ENCODE assay signal across 8 cellular contexts in genomic region chr17:55264273-55264639, GRCh38. TPM values are rescaled to one million over a fixed set of nuclear protein-coding genes. Genes with fewer than 3 reads are reported as not detected.
DNase-seq lines count a peak whose midpoint lies in the region; ATAC-seq and TF ChIP-seq lines count a peak whose summit lies in the region.

No MANE protein-coding gene starts in this region.

- no peaks in the 10 kb centered on the region for H3K36me3 Mint-ChIP-seq in activated naive CD8-positive, alpha-beta T cell treated with anti-CD3 and anti-CD28 coated beads, Interleukin-2, amount 10 ng/mL, durations not matched to agents 7 days and 5 days

- peaks cover 13% of the 10 kb centered on the region for H3K4me1 Mint-ChIP-seq in activated naive CD8-positive, alpha-beta T cell treated with anti-CD3 and anti-CD28 coated beads, Interleukin-2, amount 10 ng/mL, durations not matched to agents 7 days and 5 days

- peak; percentile 46 for DNase-seq in Right ventricle myocardium superior
- DNase-seq in cardiac septum (ENCODE audit: low spot score): no peak
- DNase-seq in activated naive CD8-positive, alpha-beta T cell treated with anti-CD3 and anti-CD28 coated beads, Interleukin-2, amount 10 ng/mL, durations not matched to agents 7 days and 5 days: no peak
- peak; percentile 36 for DNase-seq in medulla oblongata (ENCODE audit: extremely low spot score)
- DNase-seq in uterus: no peak

- no peak for ATAC-seq in Right ventricle myocardium superior (ENCODE audit: poor library complexity)
- peak; percentile 5 for ATAC-seq in activated naive CD8-positive, alpha-beta T cell treated with anti-CD3 and anti-CD28 coated beads, Interleukin-2, amount 10 ng/mL, durations not matched to agents 7 days and 5 days (ENCODE audit: low read depth)
- ATAC-seq in HG02840 (IDR thresholded peaks at IDR 0.05; ENCODE audit: low FRiP score, unreplicated experiment): no peak
- no peak for ATAC-seq in HG02588 (IDR thresholded peaks at IDR 0.05; ENCODE audit: unreplicated experiment)
- no peak for ATAC-seq in GM19397 (IDR thresholded peaks at IDR 0.05; ENCODE audit: unreplicated experiment)

- TF ChIP-seq POLR2A in uterus (IDR thresholded peaks at IDR 0.05): no peak

- intact Hi-C loops in Right ventricle myocardium superior (cut with DNase I) (no loop called here), cardiac septum (cut with DNase I) (loop anchor here (1.0 to 10.0 kb wide), 2 partner anchors 26 to 81 kb away; no protein-coding TSS in a partner anchor), uterus (cut with DNase I; ENCODE audit: low total_unique reads) (no loop called here)

- H3K4me1 ChIP-seq in uterus: no peaks in the 10 kb centered on the region

- peaks cover 0 to 7% of the 10 kb centered on the region in 2 donors for H3K27me3 ChIP-seq in uterus

- no peak for TF ChIP-seq CTCF in uterus (IDR thresholded peaks at IDR 0.05)

- peak overlapping the region; percentile 13 to 30 for H3K4me3 ChIP-seq in uterus

- H3K36me3 ChIP-seq in uterus: no peaks in the 10 kb centered on the region

- H3K27me3 Mint-ChIP-seq in activated naive CD8-positive, alpha-beta T cell treated with anti-CD3 and anti-CD28 coated beads, Interleukin-2, amount 10 ng/mL, durations not matched to agents 7 days and 5 days: peaks cover 86% of the 10 kb centered on the region

- no peak overlapping the region for H3K27ac ChIP-seq in uterus

- no peak overlapping the region for H3K27ac Mint-ChIP-seq in activated naive CD8-positive, alpha-beta T cell treated with anti-CD3 and anti-CD28 coated beads, Interleukin-2, amount 10 ng/mL, durations not matched to agents 7 days and 5 days

- H3K9me3 ChIP-seq in uterus: no peaks in the 10 kb centered on the region

- peaks cover 2% of the 10 kb centered on the region for H3K9me3 Mint-ChIP-seq in activated naive CD8-positive, alpha-beta T cell treated with anti-CD3 and anti-CD28 coated beads, Interleukin-2, amount 10 ng/mL, durations not matched to agents 7 days and 5 days

- POLR2A ChIA-PET in activated naive CD8-positive, alpha-beta T cell treated with anti-CD3 and anti-CD28 coated beads, Interleukin-2, amount 10 ng/mL, durations not matched to agents 7 days and 5 days (lab: Charles Lee): interaction anchor here (0.6 to 1.0 kb wide), 3 partner anchors 26 to 295 kb away, joined by 3 to 5 read pairs (median 3); no protein-coding TSS in a partner anchor

- peak overlapping the region; percentile 77 for H3K4me3 Mint-ChIP-seq in activated naive CD8-positive, alpha-beta T cell treated with anti-CD3 and anti-CD28 coated beads, Interleukin-2, amount 10 ng/mL, durations not matched to agents 7 days and 5 days

RNA-seq across cellular contexts. Expression of gene HLF, which starts 0.5 kb away (rescaled TPM):
- 31.6 TPM for total RNA-seq in Right ventricle myocardium superior
- 9.8 TPM for total RNA-seq in cardiac septum
- total RNA-seq in activated naive CD8-positive, alpha-beta T cell treated with anti-CD3 and anti-CD28 coated beads, Interleukin-2, amount 10 ng/mL, durations not matched to agents 7 days and 5 days: 1 to 10 TPM in 1 of 2 experiments, under 1 TPM in 1; 0.67 to 1.3 TPM
- total RNA-seq in uterus: 10 to 100 TPM; 12.0 to 81.2 (median 50.4) TPM

Comparison
In these comparisons a context has a peak if more than half of its experiments do, and no peak if none do; other contexts are left out.
1. DNase-seq: peak in Right ventricle myocardium superior (single experiment) and medulla oblongata (single experiment); none in cardiac septum (single experiment), activated naive CD8-positive, alpha-beta T cell treated with anti-CD3 and anti-CD28 coated beads, Interleukin-2, amount 10 ng/mL, durations not matched to agents 7 days and 5 days (single experiment) and uterus (0 of 2).